14 cellular contexts compared by ENCODE assay signal in genomic region chr11:11975201-11976092, GRCh38. TPM values are rescaled to one million over a fixed set of nuclear protein-coding genes. Genes with fewer than 3 reads are reported as not detected.
DNase-seq lines count a peak whose midpoint lies in the region; ATAC-seq, FAIRE-seq and TF ChIP-seq lines count a peak whose summit lies in the region.
"Had no signal": no experiment of that assay in that cellular context is flagged by ENCODE, and none has a peak within 500 bp of the region (broad histone marks: within the 10 kb centered on the region; RNA-seq: fewer than 3 reads in every experiment).

No MANE protein-coding gene starts in this region.

- H2AK5ac ChIP-seq in IMR-90 (ENCODE audit: low read depth, low read length): peak overlapping the region; percentile 97

- H4K20me1 ChIP-seq in IMR-90 (ENCODE audit: insufficient read depth, low read length): peaks cover 7% of the 10 kb centered on the region; the same call in 1 of the 2 replicates
- H4K20me1 ChIP-seq: BLaER1 treated with 17β-estradiol and CSF1 and Interleukin-3, amounts not matched to agents 10 nM and 100 nM had no signal

- H3K23ac ChIP-seq in IMR-90 (ENCODE audit: low read depth, low read length): peak overlapping the region; percentile 96

- H2BK120ac ChIP-seq in IMR-90 (ENCODE audit: low read depth, low read length): peak overlapping the region; percentile 99

- TF ChIP-seq RAD21 in A549 (conservative IDR thresholded peaks at IDR 0.05 in 1 of 2, IDR thresholded peaks at IDR 0.05 in 1 of 2): no peak
- TF ChIP-seq RAD21 in IMR-90 (IDR thresholded peaks at IDR 0.05; ENCODE audit: low read length): no peak

- peak overlapping the region; percentile 97 for H3K14ac ChIP-seq in IMR-90 (replicated peaks; ENCODE audit: low read depth, low read length)

- peaks cover 12% of the 10 kb centered on the region for H3K36me3 ChIP-seq in IMR-90 (ENCODE audit: control insufficient read depth, insufficient read depth, low read length)
- peaks cover 54% of the 10 kb centered on the region for H3K36me3 ChIP-seq in mesodermal cell (ENCODE audit: control insufficient read depth, insufficient read depth, low read length)
- H3K36me3 ChIP-seq: BLaER1 treated with 17β-estradiol and CSF1 and Interleukin-3, amounts not matched to agents 10 nM and 100 nM; brain microvascular endothelial cell had no signal

- H3K4me3 ChIP-seq in A549 (no peak overlapping the region), IMR-90 (ENCODE audit: insufficient read depth, low read depth, low read length) (no peak overlapping the region), mesodermal cell (ENCODE audit: extremely low read depth, insufficient read depth, low read length, poor library complexity, severe bottlenecking) (no peak overlapping the region)
- H3K4me3 ChIP-seq: BLaER1 treated with 17β-estradiol and CSF1 and Interleukin-3, amounts not matched to agents 10 nM and 100 nM; GM23338 had no signal

- H3K27me3 Mint-ChIP-seq in MCF 10A (ENCODE audit: insufficient read depth, unreplicated experiment): no peaks in the 10 kb centered on the region
- H3K27me3 Mint-ChIP-seq: activated T-cell treated with anti-CD3 and anti-CD28 coated beads, Interleukin-2, amount 50 U/mL, for 24 hours had no signal

- no peak overlapping the region for H3K4me3 Mint-ChIP-seq in MCF 10A (ENCODE audit: unreplicated experiment)
- H3K4me3 Mint-ChIP-seq: activated T-cell treated with anti-CD3 and anti-CD28 coated beads, Interleukin-2, amount 50 U/mL, for 24 hours; GM23338; stimulated activated naive CD8-positive, alpha-beta T cell treated with anti-CD3 and anti-CD28 coated beads, Interleukin-15, amount 100 ng/mL, for 72 hours had no signal

- H2AK9ac ChIP-seq in IMR-90 (replicated peaks; ENCODE audit: low read depth, low read length, poor library complexity): peak overlapping the region; percentile 33

- peak overlapping the region; percentile 92 for H2BK20ac ChIP-seq in IMR-90 (ENCODE audit: low read depth, low read length)

- BruUV-seq in IMR-90 (replicated peaks; lab: Mats Ljungman, UMichigan): no TSS peak
- BruUV-seq in MCF 10A (replicated peaks; lab: Mats Ljungman, UMichigan): no TSS peak

- peaks cover 36% of the 10 kb centered on the region for H3K4me1 Mint-ChIP-seq in MCF 10A (ENCODE audit: insufficient read depth, unreplicated experiment)
- H3K4me1 Mint-ChIP-seq: stimulated activated naive CD8-positive, alpha-beta T cell treated with anti-CD3 and anti-CD28 coated beads, Interleukin-15, amount 100 ng/mL, for 72 hours had no signal

- in situ Hi-C loops in IMR-90 (cut with MboI; ENCODE audit: low sequenced_read_pairs): no loop called here

- no peak for FAIRE-seq in A549 (lab: Jason Lieb, UNC)

- TF ChIP-seq CTCF in A549 (IDR thresholded peaks at IDR 0.05) (no peak), IMR-90 (conservative IDR thresholded peaks at IDR 0.05; ENCODE audit: low read depth, low read length) (no peak), MCF 10A (IDR thresholded peaks at IDR 0.05; ENCODE audit: unreplicated experiment) (no peak)

- H2BK15ac ChIP-seq in IMR-90 (ENCODE audit: low read depth, low read length): peak overlapping the region; percentile 83

- H3K27ac ChIP-seq in A549 (peak overlapping the region; percentile 90 to 93; a peak in 5 of 6 replicates), IMR-90 (ENCODE audit: insufficient read depth, low read length) (peak overlapping the region; percentile 90), mesodermal cell (ENCODE audit: low read depth, low read length, severe bottlenecking) (peak overlapping the region; percentile 2)
- H3K27ac ChIP-seq: BLaER1 treated with 17β-estradiol and CSF1 and Interleukin-3, amounts not matched to agents 10 nM and 100 nM; brain microvascular endothelial cell had no signal

- H3K79me1 ChIP-seq in IMR-90 (ENCODE audit: low read depth in 1 of 2, low read length in 2 of 2): peaks cover 51 to 89% of the 10 kb centered on the region in 2 experiments

- H3K36me3 Mint-ChIP-seq in MCF 10A (ENCODE audit: insufficient read depth, unreplicated experiment): peaks cover 9% of the 10 kb centered on the region

- H3K4ac ChIP-seq in IMR-90 (ENCODE audit: low read depth, low read length): peak overlapping the region; percentile 99

- H2AFZ ChIP-seq in IMR-90 (replicated peaks; ENCODE audit: low read length, poor library complexity): no peak overlapping the region
- H2AFZ ChIP-seq: GM23338 had no signal

- H3K27me3 ChIP-seq in IMR-90 (ENCODE audit: control insufficient read depth, insufficient read depth, low read length): no peaks in the 10 kb centered on the region
- H3K27me3 ChIP-seq: BLaER1 treated with 17β-estradiol and CSF1 and Interleukin-3, amounts not matched to agents 10 nM and 100 nM; brain microvascular endothelial cell had no signal

- CTCF ChIA-PET in A549 (lab: Yijun Ruan, JAX): interaction anchor here (0.7 to 10.9 kb wide), 9 partner anchors 8 to 313 kb away, joined by 3 to 98 read pairs (median 6); no protein-coding TSS in a partner anchor
- CTCF ChIA-PET in IMR-90 (lab: Yijun Ruan, JAX): no interaction called here
- CTCF ChIA-PET in MCF 10A (lab: Yijun Ruan, JAX): interaction anchor here (0.5 to 3.4 kb wide), 7 partner anchors 9 to 44 kb away, joined by 3 to 18 read pairs (median 4); no protein-coding TSS in a partner anchor

- H3K9me3 ChIP-seq in A549 (no peaks in the 10 kb centered on the region), IMR-90 (ENCODE audit: control insufficient read depth, insufficient read depth, low read length) (no peaks in the 10 kb centered on the region), mesodermal cell (ENCODE audit: control insufficient read depth, low read length) (no peaks in the 10 kb centered on the region)
- H3K9me3 ChIP-seq: BLaER1 treated with 17β-estradiol and CSF1 and Interleukin-3, amounts not matched to agents 10 nM and 100 nM had no signal

- no peak overlapping the region for H3K56ac ChIP-seq in IMR-90 (ENCODE audit: extremely low read depth, insufficient read depth, low read length)

- H3K4me2 ChIP-seq in A549 (0 out of 3 replicates have a peak overlapping the region, but pooled peaks have one; percentile 4), IMR-90 (ENCODE audit: low read depth, low read length) (no peak overlapping the region)
- H3K4me2 ChIP-seq: BLaER1 treated with 17β-estradiol and CSF1 and Interleukin-3, amounts not matched to agents 10 nM and 100 nM; GM23338 had no signal

- intact Hi-C loops in IMR-90 (cut with micrococcal nuclease) (no loop called here), MCF 10A (cut with micrococcal nuclease) (no loop called here)

- peaks cover 56% of the 10 kb centered on the region for H3K9me1 ChIP-seq in IMR-90 (ENCODE audit: insufficient read depth, low read length)

- ATAC-seq in A549 (no peak), IMR-90 (ENCODE audit: low read depth) (no peak), GM19328 (IDR thresholded peaks at IDR 0.05; ENCODE audit: unreplicated experiment) (no peak), HG02970 (IDR thresholded peaks at IDR 0.05; ENCODE audit: low FRiP score, unreplicated experiment) (no peak)
- ATAC-seq: stimulated activated naive CD8-positive, alpha-beta T cell treated with anti-CD3 and anti-CD28 coated beads, Interleukin-15, amount 100 ng/mL, for 72 hours had no signal

- H3K9ac ChIP-seq in IMR-90 (ENCODE audit: low read depth, low read length): no peak overlapping the region
- H3K9ac ChIP-seq: BLaER1 treated with 17β-estradiol and CSF1 and Interleukin-3, amounts not matched to agents 10 nM and 100 nM had no signal

- peak overlapping the region; percentile 51 for H3K18ac ChIP-seq in IMR-90 (ENCODE audit: low read depth, low read length)

- H4K91ac ChIP-seq in IMR-90 (ENCODE audit: insufficient read depth, low read depth, low read length): peak overlapping the region; percentile 95

- 73% methylated on average over 11 of the region's 11 CpGs for WGBS in A549 (ENCODE audit: missing lambda C conversion rate)
- WGBS in IMR-90 (ENCODE audit: extremely low coverage in 2 of 2, insufficient read length in 1 of 2), 2 experiments: 93% methylated on average over 3 of the region's 11 CpGs; no CpG with 5 or more reads in 1 of the 2 experiments
- WGBS in mesodermal cell (ENCODE audit: insufficient coverage in 2 of 2), 2 experiments: 88 to 96% methylated on average over 7 to 10 of the region's 11 CpGs

- H2BK5ac ChIP-seq in IMR-90 (ENCODE audit: low read depth, low read length, poor library complexity, severe bottlenecking): peak overlapping the region; percentile 92

- no peaks in the 10 kb centered on the region for H3K9me3 Mint-ChIP-seq in MCF 10A (ENCODE audit: unreplicated experiment)
- H3K9me3 Mint-ChIP-seq: activated T-cell treated with anti-CD3 and anti-CD28 coated beads, Interleukin-2, amount 50 U/mL, for 24 hours; GM23338; stimulated activated naive CD8-positive, alpha-beta T cell treated with anti-CD3 and anti-CD28 coated beads, Interleukin-15, amount 100 ng/mL, for 72 hours had no signal

- no peak for TF ChIP-seq POLR2A in A549 (IDR thresholded peaks at IDR 0.05; ENCODE audit: low read length)
- TF ChIP-seq POLR2A in IMR-90 (IDR thresholded peaks at IDR 0.05; ENCODE audit: low read depth, low read length): no peak

- peak overlapping the region; percentile 70 to 97; a peak in 3 of 4 replicates for H4K8ac ChIP-seq in IMR-90 (ENCODE audit: low read depth in 2 of 2, low read length in 2 of 2)

- H4K5ac ChIP-seq in IMR-90 (ENCODE audit: low read depth, low read length): peak overlapping the region; percentile 72

- peak overlapping the region; percentile 19 for H3K27ac Mint-ChIP-seq in MCF 10A (ENCODE audit: low read depth, unreplicated experiment)
- H3K27ac Mint-ChIP-seq: activated T-cell treated with anti-CD3 and anti-CD28 coated beads, Interleukin-2, amount 50 U/mL, for 24 hours; GM23338 had no signal

- peaks cover 47% of the 10 kb centered on the region for H3K4me1 ChIP-seq in A549
- H3K4me1 ChIP-seq in IMR-90 (ENCODE audit: control insufficient read depth, insufficient read depth, low read length): peaks cover 62% of the 10 kb centered on the region
- H3K4me1 ChIP-seq in mesodermal cell (ENCODE audit: control insufficient read depth, insufficient read depth, low read length, poor library complexity, severe bottlenecking): peaks cover 75% of the 10 kb centered on the region

- no peak for DNase-seq in A549 (ENCODE audit: low read depth in 1 of 2, low spot score in 1 of 2)
- no peak for DNase-seq in IMR-90
- DNase-seq in MCF 10A (ENCODE audit: unreplicated experiment): peak; percentile 32
- DNase-seq in NAMALWA (ENCODE audit: low spot score): no peak
- DNase-seq in activated T-cell treated with anti-CD3 and anti-CD28 coated beads, Interleukin-2, amount 50 U/mL, for 1 hour: no peak
- DNase-seq: activated T-cell treated with anti-CD3 and anti-CD28 coated beads, Interleukin-2, amount 50 U/mL, for 24 hours; brain microvascular endothelial cell; stimulated activated naive CD8-positive, alpha-beta T cell treated with anti-CD3 and anti-CD28 coated beads, Interleukin-15, amount 100 ng/mL, for 72 hours; T-helper 2 cell had no signal

- POLR2A ChIA-PET in A549 (lab: Yijun Ruan, JAX): interaction anchor here (2.0 kb wide), 1 partner anchor 19 kb away, joined by 8 read pairs; no protein-coding TSS in a partner anchor
- POLR2A ChIA-PET in IMR-90 (lab: Charles Lee; ENCODE audit: unreplicated experiment): no interaction called here
- POLR2A ChIA-PET in MCF 10A (lab: Yijun Ruan, JAX): interaction anchor here (0.6 to 1.7 kb wide), 6 partner anchors 10 to 206 kb away, joined by 3 to 10 read pairs (median 4); no protein-coding TSS in a partner anchor

- TF ChIP-seq EP300 in A549 (IDR thresholded peaks at IDR 0.05): no peak

- dilution Hi-C loops in IMR-90 (cut with HindIII; ENCODE audit: low sequenced_read_pairs, unreplicated experiment): no loop called here

RNA-seq across cellular contexts. Expression of gene DKK3, which starts 33.0 kb away (rescaled TPM):
- polyA plus RNA-seq in A549 (2011; rRNA removed): 18.4 and 22.8 TPM in 2 replicates
- 6.0 and 6.2 TPM in 2 replicates for polyA plus RNA-seq in A549 (2012; cell fraction: cytosol; rRNA removed)
- polyA plus RNA-seq in A549 (2012; cell fraction: nucleus; rRNA removed): 9.6 and 10.7 TPM in 2 replicates
- polyA plus RNA-seq in A549 (2017; fragmentation: RNase III; extraction: RNeasy Plus Mini Kit Qiagen cat#74134 plus additional on column Dnase treatment): 11.9 to 21.8 TPM (median 20.8 TPM) in 3 replicates
- 12.0 and 14.5 TPM in 2 replicates for polyA minus RNA-seq in A549 (2011; rRNA and poly(A)+ RNA removed)
- 348 and 453 TPM in 2 replicates for total RNA-seq in IMR-90 (2012; rRNA removed)
- 838 and 964 TPM in 2 replicates for polyA plus RNA-seq in IMR-90 (2012; rRNA removed)
- polyA plus RNA-seq in IMR-90 (2012; cell fraction: cytosol; rRNA removed): 812 and 1,206 TPM in 2 replicates
- 383 and 412 TPM in 2 replicates for polyA plus RNA-seq in IMR-90 (2012; cell fraction: nucleus; rRNA removed; ENCODE audit: low replicate concordance)
- total RNA-seq in MCF 10A (2022): 0.25 and 0.33 TPM in 2 replicates
- polyA plus RNA-seq in mesodermal cell (2013, experiment 1 of 2): 118 TPM
- 111 TPM for polyA plus RNA-seq in mesodermal cell (2013, experiment 2 of 2)

Comparison
In these comparisons a context has a peak if more than half of its experiments do, and no peak if none do; other contexts are left out.
1. H3K27ac ChIP-seq: peak in every context shown above with its lines; median percentile 92 in A549; 90 in IMR-90; 2 in mesodermal cell.
2. RNA of gene DKK3, which starts 33.0 kb away (total RNA-seq): 348 to 453 TPM in IMR-90; 0.25 to 0.33 TPM in MCF 10A; every median in the first group is over 100 times any median in the second.